Comparison of ENCODE assay signal across 24 cellular contexts in genomic region chr9:127598839-127599549, GRCh38. TPM values are rescaled to one million over a fixed set of nuclear protein-coding genes. Genes with fewer than 3 reads are reported as not detected.
A peak's percentile ranks its signal among the peaks of the same experiment; 100 is the strongest.
DNase-seq lines count a peak whose midpoint lies in the region; ATAC-seq, FAIRE-seq and TF ChIP-seq lines count a peak whose summit lies in the region.
"Had no signal": no experiment of that assay in that cellular context is flagged by ENCODE, and none has a peak within 500 bp of the region (broad histone marks: within the 10 kb centered on the region; RNA-seq: fewer than 3 reads in every experiment).

No MANE protein-coding gene starts in this region.

- no peak overlapping the region for H3K9ac ChIP-seq in HepG2 (ENCODE audit: insufficient read depth, low read depth, low read length)

- TF ChIP-seq EP300 in HepG2 (IDR thresholded peaks at IDR 0.05; ENCODE audit: low read depth in 2 of 2, low read length in 2 of 2): no peak
- TF ChIP-seq EP300 in HepG2 (CRISPR knock-in tag; IDR thresholded peaks at IDR 0.05; ENCODE audit: borderline replicate concordance): no peak

- in situ Hi-C loops in HepG2 (cut with HindIII; ENCODE audit: extremely low pct_ligation_motif_present, low pct_unique_long_range_greater_than_20kb): loop anchor here (5.0 kb wide), 1 partner anchor 328 kb away; no protein-coding TSS in a partner anchor
- in situ Hi-C loops in SK-MEL-5 (cut with HindIII; ENCODE audit: low pct_unique_long_range_greater_than_20kb, low sequenced_read_pairs): no loop called here

- no peak overlapping the region for H3K27ac ChIP-seq in HepG2 (ENCODE audit: extremely low read length, insufficient read depth, low read length)
- H3K27ac ChIP-seq in right lobe of liver: no peak overlapping the region
- H3K27ac ChIP-seq: vagina had no signal

- H3K4me2 ChIP-seq in HepG2 (ENCODE audit: low read depth, low read length): no peak overlapping the region; the same call in 1 of the 2 replicates

- TF ChIP-seq POLR2A in HepG2 (IDR thresholded peaks at IDR 0.05; ENCODE audit: insufficient read depth in 1 of 2, low read depth in 2 of 2, low read length in 2 of 2) (no peak), right lobe of liver (IDR thresholded peaks at IDR 0.05) (no peak)

- H3K27ac Mint-ChIP-seq in type B pancreatic cell: peak overlapping the region; percentile 42
- H3K27ac Mint-ChIP-seq: activated naive CD4-positive, alpha-beta T cell treated with anti-CD3 and anti-CD28 coated beads, Interleukin-2, amount 50 U/mL, for 24 hours; activated T-cell treated with anti-CD3 and anti-CD28 coated beads, Interleukin-2, amount 50 U/mL, for 24 hours; memory B cell; natural killer cell; progenitor cell of endocrine pancreas had no signal

- TF ChIP-seq RAD21 in HepG2 (CRISPR knock-in tag; IDR thresholded peaks at IDR 0.05): no peak

- POLR2A ChIA-PET in HepG2 (lab: Yijun Ruan, JAX): interaction anchor here (1.5 kb wide), 1 partner anchor 9 kb away, joined by 3 read pairs; no protein-coding TSS in a partner anchor

- DNase-seq in HepG2 (ENCODE audit: low spot score): no peak
- DNase-seq in right lobe of liver: no peak
- peak; percentile 35 for DNase-seq in SK-MEL-5 (ENCODE audit: low read depth, low spot score)
- peak; percentile 39 for DNase-seq in fibroblast of gingiva (ENCODE audit: low read depth)
- no peak for DNase-seq in type B pancreatic cell (ENCODE audit: extremely low spot score, unreplicated experiment)
- DNase-seq: activated CD4-positive, alpha-beta T cell treated with anti-CD3 and anti-CD28 coated beads, Interleukin-2, amount 50 U/mL, for 48 hours; activated T-cell treated with anti-CD3 and anti-CD28 coated beads, Interleukin-2, amount 50 U/mL, for 24 hours; AML-193; natural killer cell; NCI-H187 treated with DMSO at 0.1 percent for 48 hours; PC-3; small intestine; stimulated activated CD4-positive, alpha-beta T cell treated with anti-CD3 and anti-CD28 coated beads, Interleukin-4, amount 100 ng/mL, for 1 hour had no signal

- no peaks in the 10 kb centered on the region for H3K79me2 ChIP-seq in HepG2 (ENCODE audit: insufficient read depth, low read length)

- H3K4me3 Mint-ChIP-seq in type B pancreatic cell: no peak overlapping the region
- H3K4me3 Mint-ChIP-seq: activated naive CD4-positive, alpha-beta T cell treated with anti-CD3 and anti-CD28 coated beads, Interleukin-2, amount 50 U/mL, for 24 hours; activated T-cell treated with anti-CD3 and anti-CD28 coated beads, Interleukin-2, amount 50 U/mL, for 24 hours; memory B cell; natural killer cell had no signal

- H3K9me3 ChIP-seq in HepG2 (ENCODE audit: low read length) (no peaks in the 10 kb centered on the region), right lobe of liver (no peaks in the 10 kb centered on the region)
- H3K9me3 ChIP-seq: Caco-2, vagina had no signal

- CTCF ChIA-PET in HepG2 (lab: Yijun Ruan, JAX; ENCODE audit: low intra/inter-chr PET ratio, low total read pairs): no interaction called here

- ATAC-seq in HepG2: peak; percentile 63
- ATAC-seq in right lobe of liver: no peak
- ATAC-seq in HG03175 (IDR thresholded peaks at IDR 0.05; ENCODE audit: unreplicated experiment): no peak
- ATAC-seq in GM21737 (IDR thresholded peaks at IDR 0.05; ENCODE audit: unreplicated experiment): no peak
- ATAC-seq in HG02571 (IDR thresholded peaks at IDR 0.05; ENCODE audit: unreplicated experiment): no peak
- ATAC-seq: natural killer cell, PC-3 had no signal

- FAIRE-seq in HepG2 (lab: Jason Lieb, UNC): no peak
- FAIRE-seq: colon, islet of Langerhans, small intestine, TTC549 had no signal

- no peak overlapping the region for H2AFZ ChIP-seq in HepG2 (ENCODE audit: low read length)

- no peaks in the 10 kb centered on the region for H4K20me1 ChIP-seq in HepG2 (ENCODE audit: insufficient read depth, low read length)

- no peaks in the 10 kb centered on the region for H3K9me3 Mint-ChIP-seq in type B pancreatic cell
- H3K9me3 Mint-ChIP-seq: activated naive CD4-positive, alpha-beta T cell treated with anti-CD3 and anti-CD28 coated beads, Interleukin-2, amount 50 U/mL, for 24 hours; activated T-cell treated with anti-CD3 and anti-CD28 coated beads, Interleukin-2, amount 50 U/mL, for 24 hours; memory B cell; natural killer cell had no signal

- intact Hi-C loops in HepG2 (cut with micrococcal nuclease; ENCODE audit: unreplicated experiment): no loop called here
- intact Hi-C loops in right lobe of liver (cut with DNase I): loop anchor here (10.0 kb wide), 1 partner anchor 326 kb away; no protein-coding TSS in a partner anchor

- H3K36me3 ChIP-seq in HepG2 (replicated peaks in 1 of 2; ENCODE audit: control insufficient read depth in 1 of 2, insufficient read depth in 2 of 2, low read length in 2 of 2) (no peaks in the 10 kb centered on the region), right lobe of liver (no peaks in the 10 kb centered on the region)
- H3K36me3 ChIP-seq: vagina had no signal

- TF ChIP-seq CTCF in HepG2 (CRISPR knock-in tag; IDR thresholded peaks at IDR 0.05): no peak
- TF ChIP-seq CTCF in right lobe of liver (IDR thresholded peaks at IDR 0.05): no peak
- TF ChIP-seq CTCF in type B pancreatic cell (conservative IDR thresholded peaks at IDR 0.05): no peak

- no peaks in the 10 kb centered on the region for H3K27me3 ChIP-seq in HepG2 (ENCODE audit: control insufficient read depth in 1 of 2, insufficient read depth in 2 of 2, low read length in 2 of 2)
- no peaks in the 10 kb centered on the region for H3K27me3 ChIP-seq in right lobe of liver
- H3K27me3 ChIP-seq: vagina had no signal

- H3K4me1 Mint-ChIP-seq in type B pancreatic cell (ENCODE audit: unreplicated experiment): peaks cover 10% of the 10 kb centered on the region
- H3K4me1 Mint-ChIP-seq: activated naive CD4-positive, alpha-beta T cell treated with anti-CD3 and anti-CD28 coated beads, Interleukin-2, amount 50 U/mL, for 24 hours; memory B cell; natural killer cell had no signal

- H3K4me3 ChIP-seq in HepG2 (replicated peaks in 1 of 3; ENCODE audit: insufficient read depth in 1 of 3, low read depth in 2 of 3, low read length in 3 of 3): no peak overlapping the region
- H3K4me3 ChIP-seq in right lobe of liver: no peak overlapping the region
- H3K4me3 ChIP-seq: vagina had no signal

- no peaks in the 10 kb centered on the region for H3K27me3 Mint-ChIP-seq in type B pancreatic cell
- H3K27me3 Mint-ChIP-seq: activated T-cell treated with anti-CD3 and anti-CD28 coated beads, Interleukin-2, amount 50 U/mL, for 24 hours had no signal

- BruUV-seq in HepG2 (replicated peaks; lab: Mats Ljungman, UMichigan): no TSS peak

- 14% methylated on average over 13 of the region's 13 CpGs for WGBS in HepG2 (ENCODE audit: low lambda C conversion rate)
- 68% methylated on average over 9 of the region's 13 CpGs for WGBS in right lobe of liver (ENCODE audit: insufficient coverage, low coverage, low lambda C conversion rate, missing lambda C conversion rate)

- no peaks in the 10 kb centered on the region for H3K36me3 Mint-ChIP-seq in type B pancreatic cell
- H3K36me3 Mint-ChIP-seq: activated naive CD4-positive, alpha-beta T cell treated with anti-CD3 and anti-CD28 coated beads, Interleukin-2, amount 50 U/mL, for 24 hours; memory B cell; natural killer cell had no signal

- H3K4me1 ChIP-seq in HepG2 (ENCODE audit: insufficient read depth, low read length): peaks cover 12% of the 10 kb centered on the region
- H3K4me1 ChIP-seq in right lobe of liver: no peaks in the 10 kb centered on the region
- H3K4me1 ChIP-seq: Caco-2, vagina had no signal

TF ChIP-seq in HepG2, 621 proteins besides CTCF, POLR2A, EP300 and RAD21:
- no peak for TF ChIP-seq SATB2 (CRISPR knock-in tag; IDR thresholded peaks at IDR 0.05)
- TF ChIP-seq ZNF713 (CRISPR knock-in tag; IDR thresholded peaks at IDR 0.05): no peak

RNA-seq across cellular contexts. Expression of gene STXBP1, which starts 13.1 kb away (rescaled TPM):
- total RNA-seq in HepG2 (2016; rRNA removed; fragmentation: Illumina TruSeq; extraction: Trizol) (2.9 and 4.4 TPM in 2 replicates), right lobe of liver (10 to 100 TPM in 1 of 6 experiments, 1 to 10 TPM in 5; 1.8 to 13.5 (median 4.1) TPM), type B pancreatic cell (ENCODE audit: low replicate concordance) (43.1 and 48.8 TPM in 2 replicates)
- 2.6 and 3.0 TPM in 2 replicates for total RNA-seq in HepG2 (2016; cell fraction: cytosol; rRNA removed; fragmentation: Illumina TruSeq; extraction: Trizol; ENCODE audit: low read depth)
- total RNA-seq in HepG2 (2016; cell fraction: insoluble cytoplasmic fraction; rRNA removed; fragmentation: Illumina TruSeq; extraction: Trizol): 2.7 and 5.6 TPM in 2 replicates
- total RNA-seq in HepG2 (2016; cell fraction: membrane; rRNA removed; fragmentation: Illumina TruSeq; extraction: Trizol): 3.8 and 5.2 TPM in 2 replicates
- 2.6 and 3.7 TPM in 2 replicates for total RNA-seq in HepG2 (2016; cell fraction: nucleus; rRNA removed; fragmentation: Illumina TruSeq; extraction: Trizol)
- polyA plus RNA-seq in HepG2 (2011; rRNA removed): 2.9 and 4.1 TPM in 2 replicates
- 2.4 and 5.1 TPM in 2 replicates for polyA plus RNA-seq in HepG2 (2011; cell fraction: cytosol; rRNA removed)
- 6.7 and 8.1 TPM in 2 replicates for polyA plus RNA-seq in HepG2 (2011; cell fraction: nucleus; rRNA removed)
- polyA plus RNA-seq in HepG2 (2012): 5.9 and 8.8 TPM in 2 replicates
- 5.5 and 6.6 TPM in 2 replicates for polyA plus RNA-seq in HepG2 (2016; cell fraction: cytosol; fragmentation: Illumina TruSeq; extraction: Trizol; ENCODE audit: low read depth)
- polyA plus RNA-seq in HepG2 (2016; cell fraction: insoluble cytoplasmic fraction; fragmentation: Illumina TruSeq; extraction: Trizol; ENCODE audit: low read depth): 5.6 and 8.0 TPM in 2 replicates
- 6.0 and 6.1 TPM in 2 replicates for polyA plus RNA-seq in HepG2 (2016; cell fraction: membrane; fragmentation: Illumina TruSeq; extraction: Trizol; ENCODE audit: low read depth)
- polyA plus RNA-seq in HepG2 (2016; cell fraction: nucleus; fragmentation: Illumina TruSeq; extraction: Trizol; ENCODE audit: insufficient read depth, low read depth): 8.0 and 9.7 TPM in 2 replicates
- 3.4 and 23.2 TPM in 2 replicates for polyA minus RNA-seq in HepG2 (2011; rRNA and poly(A)+ RNA removed; ENCODE audit: low replicate concordance)
- 4.3 and 8.2 TPM in 2 replicates for polyA minus RNA-seq in HepG2 (2011; cell fraction: cytosol; rRNA and poly(A)+ RNA removed)
- polyA minus RNA-seq in HepG2 (2011; cell fraction: nucleus; rRNA and poly(A)+ RNA removed): 3.6 and 7.6 TPM in 2 replicates
- total RNA-seq in SK-MEL-5 (2014; rRNA removed; shearing (Covaris generic)): 41.3 and 41.5 TPM in 2 replicates
- 131 and 148 TPM in 2 replicates for polyA plus RNA-seq in SK-MEL-5 (2015; cell fraction: cytosol; rRNA removed)
- polyA plus RNA-seq in SK-MEL-5 (2015; cell fraction: nucleus; rRNA removed): 81.7 and 122 TPM in 2 replicates

Comparison
In these comparisons a context has a peak if more than half of its experiments do, and no peak if none do; other contexts are left out.
1. DNase-seq: peak in SK-MEL-5 (single experiment) and fibroblast of gingiva (single experiment); none in HepG2 (single experiment), right lobe of liver (0 of 3) and type B pancreatic cell (single experiment).